In genomic region chr5:173640166-173640804, GRCh38 we compare ENCODE assay signal across 24 cellular contexts. TPM values are rescaled to one million over a fixed set of nuclear protein-coding genes. Genes with fewer than 3 reads are reported as not detected.
DNase-seq lines count a peak whose midpoint lies in the region; ATAC-seq and TF ChIP-seq lines count a peak whose summit lies in the region.
"Had no signal": no experiment of that assay in that cellular context is flagged by ENCODE, and none has a peak within 500 bp of the region (broad histone marks: within the 10 kb centered on the region; RNA-seq: fewer than 3 reads in every experiment).

No MANE protein-coding gene starts in this region.

- H3K36me3 ChIP-seq in left ventricle myocardium inferior (no peaks in the 10 kb centered on the region), right atrium auricular region (no peaks in the 10 kb centered on the region), adipocyte (ENCODE audit: control insufficient read depth, insufficient read depth, low read length, severe bottlenecking) (no peaks in the 10 kb centered on the region), psoas muscle (ENCODE audit: insufficient read depth in 1 of 2, low read depth in 1 of 2) (no peaks in the 10 kb centered on the region), esophagus squamous epithelium (no peaks in the 10 kb centered on the region)
- H3K36me3 ChIP-seq: ascending aorta, colonic mucosa, heart left ventricle, left lung, neutrophil had no signal

- no peaks in the 10 kb centered on the region for H3K9me3 ChIP-seq in left ventricle myocardium inferior (replicated peaks)
- H3K9me3 ChIP-seq in right atrium auricular region: no peaks in the 10 kb centered on the region
- no peaks in the 10 kb centered on the region for H3K9me3 ChIP-seq in adipocyte (ENCODE audit: control insufficient read depth, low read length)
- no peaks in the 10 kb centered on the region for H3K9me3 ChIP-seq in psoas muscle
- no peaks in the 10 kb centered on the region for H3K9me3 ChIP-seq in esophagus squamous epithelium
- H3K9me3 ChIP-seq: A549, ascending aorta, colonic mucosa, heart left ventricle, left lung, neutrophil had no signal

- 34 to 43% (median 42%) methylated on average over 4 of the region's 4 CpGs for WGBS in psoas muscle, 3 donors
- WGBS in esophagus squamous epithelium, 2 donors: 37 to 47% methylated on average over 4 of the region's 4 CpGs

- no peak for ATAC-seq in GM19452 (IDR thresholded peaks at IDR 0.05; ENCODE audit: unreplicated experiment)
- no peak for ATAC-seq in psoas muscle
- ATAC-seq in GM21576 (IDR thresholded peaks at IDR 0.05; ENCODE audit: unreplicated experiment): no peak
- ATAC-seq: activated T-cell treated with anti-CD3 and anti-CD28 coated beads, Interleukin-2, amount 50 U/mL, for 4 hours; heart left ventricle; left lung had no signal

- no peak overlapping the region for H3K9ac ChIP-seq in adipocyte (ENCODE audit: low read length)

- TF ChIP-seq CTCF in left ventricle myocardium inferior (IDR thresholded peaks at IDR 0.05; ENCODE audit: borderline replicate concordance) (peak; percentile 18), right atrium auricular region (IDR thresholded peaks at IDR 0.05) (peak in 1 of 2 donors; percentile 14), foreskin fibroblast (IDR thresholded peaks at IDR 0.05; ENCODE audit: low read depth, low read length) (peak; percentile 2), psoas muscle (IDR thresholded peaks at IDR 0.05) (no peak), esophagus squamous epithelium (IDR thresholded peaks at IDR 0.05) (no peak)

- DNase-seq in left ventricle myocardium inferior: no peak
- no peak for DNase-seq in right atrium auricular region (ENCODE audit: low spot score)
- DNase-seq in adipocyte (ENCODE audit: low read depth): peak; percentile 12
- no peak for DNase-seq in foreskin fibroblast
- no peak for DNase-seq in psoas muscle
- no peak for DNase-seq in esophagus squamous epithelium (lab: John Stamatoyannopoulos, UW)
- DNase-seq: activated CD4-positive, alpha-beta T cell treated with anti-CD3 and anti-CD28 coated beads for 1 hour; activated CD8-positive, alpha-beta memory T cell treated with anti-CD3 and anti-CD28 coated beads for 24 hours; activated naive CD4-positive, alpha-beta T cell treated with anti-CD3 and anti-CD28 coated beads, Interleukin-2, amount 10 ng/mL, durations not matched to agents 7 days and 5 days; activated T-cell treated with anti-CD3 and anti-CD28 coated beads, Interleukin-2, amount 50 U/mL, for 4 hours; colonic mucosa; GOT3; heart left ventricle; immature natural killer cell; NCI-H2107; NCI-H510A treated with DMSO at 0.1 percent for 48 hours had no signal

- intact Hi-C loops in left ventricle myocardium inferior (cut with micrococcal nuclease) (no loop called here), psoas muscle (cut with DNase I) (no loop called here), esophagus squamous epithelium (cut with DNase I) (no loop called here)

- H3K27me3 ChIP-seq in left ventricle myocardium inferior (ENCODE audit: low read depth) (no peaks in the 10 kb centered on the region), right atrium auricular region (no peaks in the 10 kb centered on the region), adipocyte (replicated peaks; ENCODE audit: control insufficient read depth, insufficient read depth, low read length) (peaks cover 14% of the 10 kb centered on the region), psoas muscle (ENCODE audit: insufficient read depth in 3 of 3, low read length in 2 of 3) (no peaks in the 10 kb centered on the region), esophagus squamous epithelium (peaks cover 0 to 15% (median 0%) of the 10 kb centered on the region in 4 donors)
- H3K27me3 ChIP-seq: ascending aorta, colonic mucosa, heart left ventricle, left lung, neutrophil had no signal

- H3K4me1 ChIP-seq in left ventricle myocardium inferior (peaks cover 9% of the 10 kb centered on the region), right atrium auricular region (no peaks in the 10 kb centered on the region), adipocyte (ENCODE audit: control insufficient read depth, insufficient read depth, low read length) (peaks cover 3% of the 10 kb centered on the region), psoas muscle (no peaks in the 10 kb centered on the region), esophagus squamous epithelium (no peaks in the 10 kb centered on the region)
- H3K4me1 ChIP-seq: ascending aorta, colonic mucosa, left lung had no signal

- no peak for TF ChIP-seq POLR2A in esophagus squamous epithelium (IDR thresholded peaks at IDR 0.05)

- H3K4me3 ChIP-seq in left ventricle myocardium inferior: no peak overlapping the region
- H3K4me3 ChIP-seq in right atrium auricular region: no peak overlapping the region
- H3K4me3 ChIP-seq in adipocyte (ENCODE audit: low read length): no peak overlapping the region
- H3K4me3 ChIP-seq in foreskin fibroblast (ENCODE audit: low read depth in 1 of 2, low read length in 2 of 2): no peak overlapping the region
- H3K4me3 ChIP-seq in psoas muscle: no peak overlapping the region
- H3K4me3 ChIP-seq in esophagus squamous epithelium: no peak overlapping the region
- H3K4me3 ChIP-seq: A549, ascending aorta, colonic mucosa, heart left ventricle, left lung had no signal

- H3K27ac ChIP-seq in left ventricle myocardium inferior (replicated peaks): no peak overlapping the region
- H3K27ac ChIP-seq in right atrium auricular region: no peak overlapping the region
- H3K27ac ChIP-seq in psoas muscle: no peak overlapping the region
- H3K27ac ChIP-seq in esophagus squamous epithelium: no peak overlapping the region
- H3K27ac ChIP-seq: A549, ascending aorta, C4-2B, colonic mucosa, heart left ventricle, left lung, neutrophil, RWPE1 had no signal

RNA-seq across cellular contexts. Expression of gene BOD1, which starts 23.8 kb away (rescaled TPM):
- total RNA-seq in left ventricle myocardium inferior: 48.7 TPM
- 10 to 100 TPM; 36.9 to 43.2 TPM for total RNA-seq in right atrium auricular region
- total RNA-seq in psoas muscle: 100 to 1,000 TPM in 2 of 4 donors, 10 to 100 TPM in 2; 57.0 to 120 (median 99.6) TPM
- polyA plus RNA-seq in psoas muscle: 100 to 1,000 TPM; 130 to 295 (median 172) TPM
- total RNA-seq in esophagus squamous epithelium: 10 to 100 TPM; 13.8 to 43.1 (median 20.2) TPM

Comparison
In these comparisons a context has a peak if more than half of its experiments do, and no peak if none do; other contexts are left out.
1. CTCF ChIP-seq: peak in left ventricle myocardium inferior (single experiment) and foreskin fibroblast (single experiment); none in psoas muscle (single experiment) and esophagus squamous epithelium (0 of 6).